Comparison of ENCODE assay signal across 8 cellular contexts in the genomic region with DNA sequence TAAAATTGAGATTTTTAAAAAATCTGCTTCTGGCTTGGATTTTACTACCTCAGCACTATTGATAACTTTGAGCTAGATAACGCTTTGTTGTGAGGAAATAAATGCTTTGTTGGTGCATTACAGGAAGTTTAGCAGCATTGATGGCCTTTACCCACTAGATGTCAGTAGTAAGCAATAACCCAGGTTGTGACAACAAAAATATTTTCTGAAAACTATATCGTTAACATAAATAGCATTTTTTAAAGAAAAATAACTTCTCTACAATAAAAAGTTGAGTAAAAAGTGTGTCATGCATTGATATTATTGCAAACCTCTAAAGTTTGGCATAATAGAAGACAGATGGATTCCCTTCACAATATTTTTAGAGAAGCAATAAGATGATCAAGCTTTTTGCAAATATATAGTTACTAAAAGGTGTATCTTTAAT.
DNase-seq lines count a peak whose midpoint lies in the region; ATAC-seq and TF ChIP-seq lines count a peak whose summit lies in the region.

No MANE protein-coding gene starts in this region.

- TF ChIP-seq CTCF in GM23338 (conservative IDR thresholded peaks at IDR 0.05; ENCODE audit: low read depth in 2 of 2) (peak; percentile 47 to 82), WI38 (IDR thresholded peaks at IDR 0.05; ENCODE audit: low read depth, low read length) (0 out of 2 replicates have a peak, but pooled peaks have one; percentile 23)

- H3K9me2 ChIP-seq in GM23338 (ENCODE audit: insufficient read depth) = no peaks in the 10 kb centered on the region

- no peaks in the 10 kb centered on the region for H3K36me3 Mint-ChIP-seq in GM23338 (ENCODE audit: low read depth)

- H3K9me3 Mint-ChIP-seq in GM23338 = no peaks in the 10 kb centered on the region; the same call in 2 of the 3 replicates

- H3K27ac Mint-ChIP-seq in GM23338 = no peak overlapping the region

- H4K20me1 ChIP-seq in GM23338 (replicated peaks; ENCODE audit: insufficient read depth) = no peaks in the 10 kb centered on the region

- H3K79me2 ChIP-seq in GM23338 (replicated peaks; ENCODE audit: insufficient read depth) = no peaks in the 10 kb centered on the region

- no peak overlapping the region for H3K4me3 ChIP-seq in GM23338
- no peak overlapping the region for H3K4me3 ChIP-seq in WI38 (ENCODE audit: low read depth, low read length)

- H3K4me1 Mint-ChIP-seq in GM23338 = peaks cover 18% of the 10 kb centered on the region

- H3K27me3 Mint-ChIP-seq in GM23338 (ENCODE audit: insufficient read depth, low read depth, poor library complexity) = peaks cover 8% of the 10 kb centered on the region

- peaks cover 9% of the 10 kb centered on the region; the same call in 1 of the 2 replicates for H3K4me1 ChIP-seq in GM23338 (ENCODE audit: insufficient read depth)

- peak; percentile 27 for DNase-seq in AG20443 (ENCODE audit: low spot score)
- DNase-seq in GM23338 (ENCODE audit: low spot score) = peak; percentile 51
- no peak for DNase-seq in left lobe of liver (ENCODE audit: low spot score)
- no peak for DNase-seq in NCI-H1092 treated with DMSO at 0.1 percent for 48 hours (lab: John Stamatoyannopoulos, UW)
- DNase-seq in stimulated activated CD4-positive, alpha-beta T cell treated with anti-CD3 and anti-CD28 coated beads, Interleukin-15, amount 100 ng/mL, for 24 hours = no peak
- DNase-seq in NCI-H69 (lab: John Stamatoyannopoulos, UW) = no peak

- no peak overlapping the region for H2AFZ ChIP-seq in GM23338

- no peak for ATAC-seq in GM23338
- ATAC-seq in left lobe of liver = peak; percentile 77
- no peak for ATAC-seq in GM21619 (IDR thresholded peaks at IDR 0.05; ENCODE audit: unreplicated experiment)

- H3K36me3 ChIP-seq in GM23338 (ENCODE audit: insufficient read depth) = no peaks in the 10 kb centered on the region

- H3K4me2 ChIP-seq in GM23338 = no peak overlapping the region

- no peaks in the 10 kb centered on the region for H3F3A ChIP-seq in GM23338 (replicated peaks; ENCODE audit: low read depth)

- H3K27me3 ChIP-seq in GM23338 (ENCODE audit: insufficient read depth) = no peaks in the 10 kb centered on the region

- no peak overlapping the region for H3K27ac ChIP-seq in GM23338 (ENCODE audit: low read depth)

- H3K4me3 Mint-ChIP-seq in GM23338 = no peak overlapping the region

TF ChIP-seq in GM23338, 12 proteins besides CTCF, POLR2A, EP300 and RAD21:
- TF ChIP-seq, protein P1, sequence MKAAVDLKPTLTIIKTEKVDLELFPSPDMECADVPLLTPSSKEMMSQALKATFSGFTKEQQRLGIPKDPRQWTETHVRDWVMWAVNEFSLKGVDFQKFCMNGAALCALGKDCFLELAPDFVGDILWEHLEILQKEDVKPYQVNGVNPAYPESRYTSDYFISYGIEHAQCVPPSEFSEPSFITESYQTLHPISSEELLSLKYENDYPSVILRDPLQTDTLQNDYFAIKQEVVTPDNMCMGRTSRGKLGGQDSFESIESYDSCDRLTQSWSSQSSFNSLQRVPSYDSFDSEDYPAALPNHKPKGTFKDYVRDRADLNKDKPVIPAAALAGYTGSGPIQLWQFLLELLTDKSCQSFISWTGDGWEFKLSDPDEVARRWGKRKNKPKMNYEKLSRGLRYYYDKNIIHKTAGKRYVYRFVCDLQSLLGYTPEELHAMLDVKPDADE (IDR thresholded peaks at IDR 0.05) = no peak
- TF ChIP-seq, protein P2, sequence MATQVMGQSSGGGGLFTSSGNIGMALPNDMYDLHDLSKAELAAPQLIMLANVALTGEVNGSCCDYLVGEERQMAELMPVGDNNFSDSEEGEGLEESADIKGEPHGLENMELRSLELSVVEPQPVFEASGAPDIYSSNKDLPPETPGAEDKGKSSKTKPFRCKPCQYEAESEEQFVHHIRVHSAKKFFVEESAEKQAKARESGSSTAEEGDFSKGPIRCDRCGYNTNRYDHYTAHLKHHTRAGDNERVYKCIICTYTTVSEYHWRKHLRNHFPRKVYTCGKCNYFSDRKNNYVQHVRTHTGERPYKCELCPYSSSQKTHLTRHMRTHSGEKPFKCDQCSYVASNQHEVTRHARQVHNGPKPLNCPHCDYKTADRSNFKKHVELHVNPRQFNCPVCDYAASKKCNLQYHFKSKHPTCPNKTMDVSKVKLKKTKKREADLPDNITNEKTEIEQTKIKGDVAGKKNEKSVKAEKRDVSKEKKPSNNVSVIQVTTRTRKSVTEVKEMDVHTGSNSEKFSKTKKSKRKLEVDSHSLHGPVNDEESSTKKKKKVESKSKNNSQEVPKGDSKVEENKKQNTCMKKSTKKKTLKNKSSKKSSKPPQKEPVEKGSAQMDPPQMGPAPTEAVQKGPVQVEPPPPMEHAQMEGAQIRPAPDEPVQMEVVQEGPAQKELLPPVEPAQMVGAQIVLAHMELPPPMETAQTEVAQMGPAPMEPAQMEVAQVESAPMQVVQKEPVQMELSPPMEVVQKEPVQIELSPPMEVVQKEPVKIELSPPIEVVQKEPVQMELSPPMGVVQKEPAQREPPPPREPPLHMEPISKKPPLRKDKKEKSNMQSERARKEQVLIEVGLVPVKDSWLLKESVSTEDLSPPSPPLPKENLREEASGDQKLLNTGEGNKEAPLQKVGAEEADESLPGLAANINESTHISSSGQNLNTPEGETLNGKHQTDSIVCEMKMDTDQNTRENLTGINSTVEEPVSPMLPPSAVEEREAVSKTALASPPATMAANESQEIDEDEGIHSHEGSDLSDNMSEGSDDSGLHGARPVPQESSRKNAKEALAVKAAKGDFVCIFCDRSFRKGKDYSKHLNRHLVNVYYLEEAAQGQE (IDR thresholded peaks at IDR 0.05; ENCODE audit: unreplicated experiment) = no peak
- TF ChIP-seq CREB1 (CRISPR knock-in tag; IDR thresholded peaks at IDR 0.05; ENCODE audit: low read depth) (no peak), JUNB (IDR thresholded peaks at IDR 0.05; ENCODE audit: unreplicated experiment) (no peak), POLR2AphosphoS5 (IDR thresholded peaks at IDR 0.05; ENCODE audit: low read depth) (no peak), EZH2phosphoT487 (IDR thresholded peaks at IDR 0.05; ENCODE audit: unreplicated experiment) (no peak), EZH2 (IDR thresholded peaks at IDR 0.05; ENCODE audit: low read depth, unreplicated experiment) (no peak), ZNF331 (CRISPR knock-in tag; IDR thresholded peaks at IDR 0.05; ENCODE audit: low read depth) (no peak), STAT1 (IDR thresholded peaks at IDR 0.05; ENCODE audit: unreplicated experiment) (no peak)
- TF ChIP-seq, protein P3, sequence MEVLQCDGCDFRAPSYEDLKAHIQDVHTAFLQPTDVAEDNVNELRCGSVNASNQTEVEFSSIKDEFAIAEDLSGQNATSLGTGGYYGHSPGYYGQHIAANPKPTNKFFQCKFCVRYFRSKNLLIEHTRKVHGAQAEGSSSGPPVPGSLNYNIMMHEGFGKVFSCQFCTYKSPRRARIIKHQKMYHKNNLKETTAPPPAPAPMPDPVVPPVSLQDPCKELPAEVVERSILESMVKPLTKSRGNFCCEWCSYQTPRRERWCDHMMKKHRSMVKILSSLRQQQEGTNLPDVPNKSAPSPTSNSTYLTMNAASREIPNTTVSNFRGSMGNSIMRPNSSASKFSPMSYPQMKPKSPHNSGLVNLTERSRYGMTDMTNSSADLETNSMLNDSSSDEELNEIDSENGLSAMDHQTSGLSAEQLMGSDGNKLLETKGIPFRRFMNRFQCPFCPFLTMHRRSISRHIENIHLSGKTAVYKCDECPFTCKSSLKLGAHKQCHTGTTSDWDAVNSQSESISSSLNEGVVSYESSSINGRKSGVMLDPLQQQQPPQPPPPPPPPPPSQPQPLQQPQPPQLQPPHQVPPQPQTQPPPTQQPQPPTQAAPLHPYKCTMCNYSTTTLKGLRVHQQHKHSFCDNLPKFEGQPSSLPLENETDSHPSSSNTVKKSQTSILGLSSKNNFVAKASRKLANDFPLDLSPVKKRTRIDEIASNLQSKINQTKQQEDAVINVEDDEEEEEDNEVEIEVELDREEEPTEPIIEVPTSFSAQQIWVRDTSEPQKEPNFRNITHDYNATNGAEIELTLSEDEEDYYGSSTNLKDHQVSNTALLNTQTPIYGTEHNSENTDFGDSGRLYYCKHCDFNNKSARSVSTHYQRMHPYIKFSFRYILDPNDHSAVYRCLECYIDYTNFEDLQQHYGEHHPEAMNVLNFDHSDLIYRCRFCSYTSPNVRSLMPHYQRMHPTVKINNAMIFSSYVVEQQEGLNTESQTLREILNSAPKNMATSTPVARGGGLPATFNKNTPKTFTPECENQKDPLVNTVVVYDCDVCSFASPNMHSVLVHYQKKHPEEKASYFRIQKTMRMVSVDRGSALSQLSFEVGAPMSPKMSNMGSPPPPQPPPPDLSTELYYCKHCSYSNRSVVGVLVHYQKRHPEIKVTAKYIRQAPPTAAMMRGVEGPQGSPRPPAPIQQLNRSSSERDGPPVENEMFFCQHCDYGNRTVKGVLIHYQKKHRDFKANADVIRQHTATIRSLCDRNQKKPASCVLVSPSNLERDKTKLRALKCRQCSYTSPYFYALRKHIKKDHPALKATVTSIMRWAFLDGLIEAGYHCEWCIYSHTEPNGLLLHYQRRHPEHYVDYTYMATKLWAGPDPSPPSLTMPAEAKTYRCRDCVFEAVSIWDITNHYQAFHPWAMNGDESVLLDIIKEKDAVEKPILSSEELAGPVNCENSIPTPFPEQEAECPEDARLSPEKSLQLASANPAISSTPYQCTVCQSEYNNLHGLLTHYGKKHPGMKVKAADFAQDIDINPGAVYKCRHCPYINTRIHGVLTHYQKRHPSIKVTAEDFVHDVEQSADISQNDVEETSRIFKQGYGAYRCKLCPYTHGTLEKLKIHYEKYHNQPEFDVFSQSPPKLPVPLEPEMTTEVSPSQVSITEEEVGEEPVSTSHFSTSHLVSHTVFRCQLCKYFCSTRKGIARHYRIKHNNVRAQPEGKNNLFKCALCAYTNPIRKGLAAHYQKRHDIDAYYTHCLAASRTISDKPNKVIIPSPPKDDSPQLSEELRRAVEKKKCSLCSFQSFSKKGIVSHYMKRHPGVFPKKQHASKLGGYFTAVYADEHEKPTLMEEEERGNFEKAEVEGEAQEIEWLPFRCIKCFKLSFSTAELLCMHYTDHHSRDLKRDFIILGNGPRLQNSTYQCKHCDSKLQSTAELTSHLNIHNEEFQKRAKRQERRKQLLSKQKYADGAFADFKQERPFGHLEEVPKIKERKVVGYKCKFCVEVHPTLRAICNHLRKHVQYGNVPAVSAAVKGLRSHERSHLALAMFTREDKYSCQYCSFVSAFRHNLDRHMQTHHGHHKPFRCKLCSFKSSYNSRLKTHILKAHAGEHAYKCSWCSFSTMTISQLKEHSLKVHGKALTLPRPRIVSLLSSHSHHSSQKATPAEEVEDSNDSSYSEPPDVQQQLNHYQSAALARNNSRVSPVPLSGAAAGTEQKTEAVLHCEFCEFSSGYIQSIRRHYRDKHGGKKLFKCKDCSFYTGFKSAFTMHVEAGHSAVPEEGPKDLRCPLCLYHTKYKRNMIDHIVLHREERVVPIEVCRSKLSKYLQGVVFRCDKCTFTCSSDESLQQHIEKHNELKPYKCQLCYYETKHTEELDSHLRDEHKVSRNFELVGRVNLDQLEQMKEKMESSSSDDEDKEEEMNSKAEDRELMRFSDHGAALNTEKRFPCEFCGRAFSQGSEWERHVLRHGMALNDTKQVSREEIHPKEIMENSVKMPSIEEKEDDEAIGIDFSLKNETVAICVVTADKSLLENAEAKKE (CRISPR knock-in tag; IDR thresholded peaks at IDR 0.05) = no peak

Comparison
In these comparisons a context has a peak if more than half of its experiments do, and no peak if none do; other contexts are left out.
1. DNase-seq: peak in AG20443 (single experiment) and GM23338 (single experiment); none in left lobe of liver (single experiment), NCI-H1092 treated with DMSO at 0.1 percent for 48 hours (single experiment), stimulated activated CD4-positive, alpha-beta T cell treated with anti-CD3 and anti-CD28 coated beads, Interleukin-15, amount 100 ng/mL, for 24 hours (single experiment) and NCI-H69 (single experiment).